8 cellular contexts compared by ENCODE assay signal in genomic region chr4:7844247-7844991, GRCh38.
DNase-seq lines count a peak whose midpoint lies in the region; ATAC-seq and TF ChIP-seq lines count a peak whose summit lies in the region.

No MANE protein-coding gene starts in this region.

- peak; percentile 21 to 73 (median 64) for TF ChIP-seq CTCF in Peyer's patch (IDR thresholded peaks at IDR 0.05)
- peak; percentile 56 for TF ChIP-seq CTCF in foreskin keratinocyte (conservative IDR thresholded peaks at IDR 0.05)
- TF ChIP-seq CTCF in transverse colon (IDR thresholded peaks at IDR 0.05), result peak; percentile 60 to 66 (median 64)

- no peaks in the 10 kb centered on the region for H3K9me3 ChIP-seq in Peyer's patch
- no peaks in the 10 kb centered on the region for H3K9me3 ChIP-seq in transverse colon

- H3K4me3 ChIP-seq in Peyer's patch (no peak overlapping the region), transverse colon (no peak overlapping the region)

- intact Hi-C loops in posterior vena cava (cut with DNase I) (loop anchor here in 1 of 2 donors (10.0 kb wide), 1 partner anchor 60 kb away; no protein-coding TSS in a partner anchor), transverse colon (cut with DNase I; ENCODE audit: low total_unique reads) (no loop called here)

- DNase-seq in EL, result peak; percentile 98
- peak; percentile 66 to 91 (median 78) for DNase-seq in Peyer's patch
- peak; percentile 51 to 58 for DNase-seq in activated T-helper 1 cell treated with anti-CD3 and anti-CD28 coated beads, Interleukin-2, amount 50 U/mL, for 16 hours (ENCODE audit: low read depth in 1 of 2, low spot score in 1 of 2)
- peak; percentile 96 to 99 for DNase-seq in foreskin keratinocyte
- DNase-seq in posterior vena cava (ENCODE audit: low spot score), result peak; percentile 92
- DNase-seq in transverse colon, result peak; percentile 81

- 61 to 66% methylated on average over 6 to 19 of the region's 19 CpGs for WGBS in transverse colon (ENCODE audit: low coverage in 1 of 2), 2 donors

- no peaks in the 10 kb centered on the region for H3K27me3 ChIP-seq in Peyer's patch
- no peaks in the 10 kb centered on the region for H3K27me3 ChIP-seq in foreskin keratinocyte
- H3K27me3 ChIP-seq in transverse colon, result no peaks in the 10 kb centered on the region

- TF ChIP-seq EP300 in transverse colon (IDR thresholded peaks at IDR 0.05; ENCODE audit: low read depth), result no peak

- H3K27ac ChIP-seq in Peyer's patch (peak overlapping the region in 2 of 4 donors; percentile 21 to 88), foreskin keratinocyte (peak overlapping the region; percentile 89), transverse colon (peak overlapping the region; percentile 80 to 89 (median 83))

- in situ Hi-C loops in transverse colon (cut with MboI; ENCODE audit: low pct_ligation_motif_present in 1 of 4, low pct_unique_long_range_greater_than_20kb in 1 of 4, low sequenced_read_pairs in 3 of 4), result no loop called here

- ATAC-seq in HG02759 (IDR thresholded peaks at IDR 0.05; ENCODE audit: unreplicated experiment) (peak; percentile 70), foreskin keratinocyte (peak; percentile 80), GM21786 (IDR thresholded peaks at IDR 0.05; ENCODE audit: unreplicated experiment) (no peak)

- TF ChIP-seq POLR2A in Peyer's patch (IDR thresholded peaks at IDR 0.05), result no peak
- no peak for TF ChIP-seq POLR2A in transverse colon (IDR thresholded peaks at IDR 0.05)

- H3K36me3 ChIP-seq in Peyer's patch (peaks cover 0 to 8% (median 0%) of the 10 kb centered on the region in 3 donors), transverse colon (no peaks in the 10 kb centered on the region)

- H3K4me1 ChIP-seq in Peyer's patch (no peaks in the 10 kb centered on the region), foreskin keratinocyte (peaks cover 42% of the 10 kb centered on the region), transverse colon (peaks cover 0 to 24% (median 8%) of the 10 kb centered on the region in 4 donors)
